ENCODE assay signal across 8 cellular contexts in genomic region chr22:46367707-46368191, GRCh38. TPM values are rescaled to one million over a fixed set of nuclear protein-coding genes. Genes with fewer than 3 reads are reported as not detected.
DNase-seq lines count a peak whose midpoint lies in the region; ATAC-seq and TF ChIP-seq lines count a peak whose summit lies in the region.

No MANE protein-coding gene starts in this region.

- peak; percentile 90 for TF ChIP-seq CTCF in mucosa of descending colon (IDR thresholded peaks at IDR 0.05)

- peak; percentile 17 for DNase-seq in SIG-M5 treated with dmso at 0.1 percent for 504 hours (lab: John Stamatoyannopoulos, UW; ENCODE audit: unreplicated experiment)
- no peak for DNase-seq in SIG-M5 (lab: John Stamatoyannopoulos, UW)
- DNase-seq in NCI-H526 treated with DMSO at 0.1 percent for 48 hours (lab: John Stamatoyannopoulos, UW) = peak; percentile 16
- peak; percentile 79 to 83 for DNase-seq in activated CD4-positive, alpha-beta T cell treated with anti-CD3 and anti-CD28 coated beads, Interleukin-2, amount 50 U/mL, for 48 hours
- peak; percentile 79 for DNase-seq in ecto neural progenitor cell (ENCODE audit: low spot score)
- peak; percentile 74 to 91 (median 90) for DNase-seq in mucosa of descending colon
- peak; percentile 6 to 71 (median 44) for DNase-seq in stimulated activated naive CD4-positive, alpha-beta T cell (lab: John Stamatoyannopoulos, UW)

- H3K4me3 ChIP-seq in mucosa of descending colon = no peak overlapping the region

- H3K4me1 ChIP-seq in mucosa of descending colon (ENCODE audit: low read depth) = peaks cover 8% of the 10 kb centered on the region

- ATAC-seq in mucosa of descending colon (peak; percentile 82), HG03095 (IDR thresholded peaks at IDR 0.05; ENCODE audit: unreplicated experiment) (no peak)

- intact Hi-C loops in mucosa of descending colon (cut with DNase I, micrococcal nuclease) = loop anchor here in 1 of 2 donors (5.0 kb wide), 1 partner anchor 175 kb away; no protein-coding TSS in a partner anchor

- H3K9me3 ChIP-seq in mucosa of descending colon = no peaks in the 10 kb centered on the region

- no peaks in the 10 kb centered on the region for H3K36me3 ChIP-seq in mucosa of descending colon (ENCODE audit: low read depth)

RNA-seq across cellular contexts. Expression of gene TRMU, which starts 32.2 kb away (rescaled TPM):
- total RNA-seq in mucosa of descending colon = 10 to 100 TPM; 40.5 to 41.5 (median 41.2) TPM
